ENCODE assay signal across 11 cellular contexts in the genomic region with DNA sequence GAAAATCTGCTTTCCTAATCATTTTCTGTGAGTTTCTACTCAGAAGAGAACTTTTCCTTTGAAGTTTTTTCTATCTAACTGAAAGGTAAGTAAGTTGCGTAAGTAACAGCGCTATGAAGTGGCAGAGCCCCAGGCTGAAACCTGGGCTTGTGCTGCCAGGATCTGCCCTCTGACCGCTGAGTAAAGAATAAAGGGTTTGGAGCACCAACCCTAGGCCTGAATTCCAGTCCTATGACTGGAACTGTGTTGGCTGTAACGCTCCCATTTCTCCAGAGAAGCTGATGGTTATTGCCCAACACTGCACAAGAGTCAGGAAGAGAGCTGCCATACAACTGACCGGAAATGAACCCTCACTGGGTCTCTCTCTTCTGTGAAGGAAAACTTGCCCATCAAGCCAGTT.
DNase-seq lines count a peak whose midpoint lies in the region; ATAC-seq, FAIRE-seq and TF ChIP-seq lines count a peak whose summit lies in the region.
"Had no signal": no experiment of that assay in that cellular context is flagged by ENCODE, and none has a peak within 500 bp of the region (broad histone marks: within the 10 kb centered on the region; RNA-seq: fewer than 3 reads in every experiment).

No MANE protein-coding gene starts in this region.

- no peaks in the 10 kb centered on the region for H3K36me3 ChIP-seq in mammary epithelial cell (ENCODE audit: insufficient read depth, low read length)
- no peaks in the 10 kb centered on the region for H3K36me3 ChIP-seq in HepG2 (replicated peaks in 1 of 2; ENCODE audit: control insufficient read depth in 1 of 2, insufficient read depth in 2 of 2, low read length in 2 of 2)
- H3K36me3 ChIP-seq: cardiac muscle cell had no signal

- H3K27me3 Mint-ChIP-seq in activated T-cell treated with anti-CD3 and anti-CD28 coated beads, Interleukin-2, amount 50 U/mL, for 24 hours: peaks cover 6% of the 10 kb centered on the region

- DNase-seq in left cardiac atrium: peak; percentile 27
- no peak for DNase-seq in cardiac septum (ENCODE audit: low spot score)
- peak; percentile 97 for DNase-seq in mammary epithelial cell
- peak; percentile 51 for DNase-seq in HepG2 (ENCODE audit: low spot score)
- DNase-seq in urothelium cell line (ENCODE audit: low spot score): peak; percentile 85
- no peak for DNase-seq in activated T-cell treated with anti-CD3 and anti-CD28 coated beads, Interleukin-2, amount 50 U/mL, for 24 hours
- DNase-seq in NCI-H146 treated with DMSO at 0.1 percent for 48 hours (lab: John Stamatoyannopoulos, UW; ENCODE audit: unreplicated experiment): no peak
- DNase-seq: NCI-H2029 treated with DMSO at 0.1 percent for 48 hours had no signal

- H2AFZ ChIP-seq in mammary epithelial cell (ENCODE audit: low read depth, low read length) (peak overlapping the region; percentile 61), HepG2 (ENCODE audit: low read length) (no peak overlapping the region)

- CTCF ChIA-PET in mammary epithelial cell (lab: Charles Lee; ENCODE audit: low non-redundant PET) (interaction anchor here (0.7 kb wide), 1 partner anchor 219 kb away, joined by 3 read pairs; no protein-coding TSS in a partner anchor), HepG2 (lab: Yijun Ruan, JAX; ENCODE audit: low intra/inter-chr PET ratio, low total read pairs) (no interaction called here)

- no peak for TF ChIP-seq POLR2A in HepG2 (IDR thresholded peaks at IDR 0.05; ENCODE audit: insufficient read depth in 1 of 2, low read depth in 2 of 2, low read length in 2 of 2)

- dilution Hi-C loops in mammary epithelial cell (cut with HindIII; ENCODE audit: low sequenced_read_pairs): no loop called here

- H3K9me3 ChIP-seq in mammary epithelial cell (replicated peaks; ENCODE audit: insufficient read depth, low read length): no peaks in the 10 kb centered on the region
- no peaks in the 10 kb centered on the region for H3K9me3 ChIP-seq in HepG2 (ENCODE audit: low read length)

- TF ChIP-seq CTCF in mammary epithelial cell (conservative IDR thresholded peaks at IDR 0.05 in 1 of 2, IDR thresholded peaks at IDR 0.05 in 1 of 2; ENCODE audit: extremely low read depth in 1 of 2, insufficient read depth in 1 of 2, low read depth in 1 of 2, low read length in 2 of 2): no peak
- no peak for TF ChIP-seq CTCF in HepG2 (CRISPR knock-in tag; IDR thresholded peaks at IDR 0.05)

- intact Hi-C loops in left cardiac atrium (cut with DNase I) (no loop called here), cardiac septum (cut with DNase I) (no loop called here), mammary epithelial cell (cut with micrococcal nuclease) (no loop called here), HepG2 (cut with micrococcal nuclease; ENCODE audit: unreplicated experiment) (no loop called here)

- H3K4me3 ChIP-seq in mammary epithelial cell (replicated peaks in 1 of 3; ENCODE audit: insufficient read depth in 1 of 3, low read depth in 2 of 3, low read length in 3 of 3) (no peak overlapping the region), HepG2 (replicated peaks in 1 of 3; ENCODE audit: insufficient read depth in 1 of 3, low read depth in 2 of 3, low read length in 3 of 3) (no peak overlapping the region)
- H3K4me3 ChIP-seq: cardiac muscle cell, GM12878 had no signal

- peak; percentile 95 to 97 for ATAC-seq in left cardiac atrium
- ATAC-seq in HepG2: peak; percentile 68
- no peak for ATAC-seq in HG02610 (IDR thresholded peaks at IDR 0.05; ENCODE audit: unreplicated experiment)
- ATAC-seq: GM12878 had no signal

- H3K9ac ChIP-seq in mammary epithelial cell (ENCODE audit: insufficient read depth, low read length) (peak overlapping the region; percentile 7), HepG2 (ENCODE audit: insufficient read depth, low read depth, low read length) (no peak overlapping the region)

- 0% methylated on average over 5 of the region's 5 CpGs for WGBS in mammary epithelial cell (ENCODE audit: low coverage, missing lambda C conversion rate)
- 2% methylated on average over 5 of the region's 5 CpGs for WGBS in HepG2 (ENCODE audit: low lambda C conversion rate)

- peak overlapping the region; percentile 38 for H3K4me2 ChIP-seq in mammary epithelial cell (ENCODE audit: insufficient read depth, low read depth, low read length)
- H3K4me2 ChIP-seq in HepG2 (ENCODE audit: low read depth, low read length): 0 out of 2 replicates have a peak overlapping the region, but pooled peaks have one; percentile 5

- H3K9me3 Mint-ChIP-seq in activated T-cell treated with anti-CD3 and anti-CD28 coated beads, Interleukin-2, amount 50 U/mL, for 24 hours: no peaks in the 10 kb centered on the region

- TF ChIP-seq EP300 in HepG2 (IDR thresholded peaks at IDR 0.05; ENCODE audit: low read depth in 2 of 2, low read length in 2 of 2) (no peak), HepG2 (CRISPR knock-in tag; IDR thresholded peaks at IDR 0.05; ENCODE audit: borderline replicate concordance) (no peak)

- H3K36me3 Mint-ChIP-seq in activated T-cell treated with anti-CD3 and anti-CD28 coated beads, Interleukin-2, amount 50 U/mL, for 24 hours (ENCODE audit: low read depth): no peaks in the 10 kb centered on the region

- H3K27me3 ChIP-seq in mammary epithelial cell (ENCODE audit: insufficient read depth, low read length) (no peaks in the 10 kb centered on the region), HepG2 (ENCODE audit: control insufficient read depth in 1 of 2, insufficient read depth in 2 of 2, low read length in 2 of 2) (no peaks in the 10 kb centered on the region)
- H3K27me3 ChIP-seq: cardiac muscle cell had no signal

- H3K4me1 ChIP-seq in mammary epithelial cell (ENCODE audit: insufficient read depth, low read length) (peaks cover 18% of the 10 kb centered on the region), HepG2 (ENCODE audit: insufficient read depth, low read length) (peaks cover 23% of the 10 kb centered on the region)

- FAIRE-seq in HepG2 (lab: Jason Lieb, UNC): no peak
- FAIRE-seq in urothelium cell line (lab: Jason Lieb, UNC): no peak
- FAIRE-seq: GM12878 had no signal

- no peaks in the 10 kb centered on the region for H4K20me1 ChIP-seq in mammary epithelial cell (ENCODE audit: insufficient read depth, low read length)
- H4K20me1 ChIP-seq in HepG2 (ENCODE audit: insufficient read depth, low read length): no peaks in the 10 kb centered on the region

- H3K79me2 ChIP-seq in mammary epithelial cell (ENCODE audit: insufficient read depth, low read length): no peaks in the 10 kb centered on the region
- no peaks in the 10 kb centered on the region for H3K79me2 ChIP-seq in HepG2 (ENCODE audit: insufficient read depth, low read length)

- no peaks in the 10 kb centered on the region for H3K4me1 Mint-ChIP-seq in activated T-cell treated with anti-CD3 and anti-CD28 coated beads, Interleukin-2, amount 50 U/mL, for 24 hours (ENCODE audit: low read depth)

- POLR2A ChIA-PET in HepG2 (lab: Yijun Ruan, JAX): no interaction called here

- no peak overlapping the region for H3K27ac Mint-ChIP-seq in activated T-cell treated with anti-CD3 and anti-CD28 coated beads, Interleukin-2, amount 50 U/mL, for 24 hours

- in situ Hi-C loops in mammary epithelial cell (cut with MboI; ENCODE audit: low sequenced_read_pairs in 2 of 2): no loop called here
- in situ Hi-C loops in HepG2 (cut with HindIII; ENCODE audit: extremely low pct_ligation_motif_present, low pct_unique_long_range_greater_than_20kb): no loop called here

- no peak for TF ChIP-seq RAD21 in HepG2 (CRISPR knock-in tag; IDR thresholded peaks at IDR 0.05)

- H3K27ac ChIP-seq in mammary epithelial cell (ENCODE audit: insufficient read depth, low read depth, low read length): peak overlapping the region; percentile 59
- H3K27ac ChIP-seq in HepG2 (ENCODE audit: extremely low read length, insufficient read depth, low read length): no peak overlapping the region
- H3K27ac ChIP-seq: cardiac muscle cell had no signal

- no peak overlapping the region for H3K4me3 Mint-ChIP-seq in activated T-cell treated with anti-CD3 and anti-CD28 coated beads, Interleukin-2, amount 50 U/mL, for 24 hours

- no TSS peak for BruUV-seq in mammary epithelial cell (replicated peaks; lab: Mats Ljungman, UMichigan)
- no TSS peak for BruUV-seq in HepG2 (replicated peaks; lab: Mats Ljungman, UMichigan)

TF ChIP-seq in HepG2, 621 proteins besides CTCF, POLR2A, EP300 and RAD21 (continues in another document):
- TF ChIP-seq GABPA (IDR thresholded peaks at IDR 0.05; ENCODE audit: low read depth, low read length) (peak; percentile 12; the same call in 1 of the 2 replicates), GABPA (CRISPR knock-in tag; IDR thresholded peaks at IDR 0.05; ENCODE audit: low read depth) (peak; percentile 58), KLF9 (CRISPR knock-in tag; IDR thresholded peaks at IDR 0.05; ENCODE audit: low read depth) (no peak), NR2F6 (IDR thresholded peaks at IDR 0.05) (0 out of 2 replicates have a peak, but pooled peaks have one; percentile 10), NR2F6 (CRISPR knock-in tag; IDR thresholded peaks at IDR 0.05) (no peak), SOX5 (CRISPR knock-in tag; IDR thresholded peaks at IDR 0.05; ENCODE audit: borderline replicate concordance) (0 out of 2 replicates have a peak, but pooled peaks have one; percentile 14), MAFF (IDR thresholded peaks at IDR 0.05; ENCODE audit: low read depth, low read length) (0 out of 2 replicates have a peak, but pooled peaks have one; percentile 6), FOSL2 (CRISPR knock-in tag; IDR thresholded peaks at IDR 0.05) (peak; percentile 84), CEBPB (IDR thresholded peaks at IDR 0.05; ENCODE audit: borderline replicate concordance, low read depth, low read length) (peak; percentile 79), CEBPG (CRISPR knock-in tag; IDR thresholded peaks at IDR 0.05) (peak; percentile 64)
- TF ChIP-seq, protein P1, sequence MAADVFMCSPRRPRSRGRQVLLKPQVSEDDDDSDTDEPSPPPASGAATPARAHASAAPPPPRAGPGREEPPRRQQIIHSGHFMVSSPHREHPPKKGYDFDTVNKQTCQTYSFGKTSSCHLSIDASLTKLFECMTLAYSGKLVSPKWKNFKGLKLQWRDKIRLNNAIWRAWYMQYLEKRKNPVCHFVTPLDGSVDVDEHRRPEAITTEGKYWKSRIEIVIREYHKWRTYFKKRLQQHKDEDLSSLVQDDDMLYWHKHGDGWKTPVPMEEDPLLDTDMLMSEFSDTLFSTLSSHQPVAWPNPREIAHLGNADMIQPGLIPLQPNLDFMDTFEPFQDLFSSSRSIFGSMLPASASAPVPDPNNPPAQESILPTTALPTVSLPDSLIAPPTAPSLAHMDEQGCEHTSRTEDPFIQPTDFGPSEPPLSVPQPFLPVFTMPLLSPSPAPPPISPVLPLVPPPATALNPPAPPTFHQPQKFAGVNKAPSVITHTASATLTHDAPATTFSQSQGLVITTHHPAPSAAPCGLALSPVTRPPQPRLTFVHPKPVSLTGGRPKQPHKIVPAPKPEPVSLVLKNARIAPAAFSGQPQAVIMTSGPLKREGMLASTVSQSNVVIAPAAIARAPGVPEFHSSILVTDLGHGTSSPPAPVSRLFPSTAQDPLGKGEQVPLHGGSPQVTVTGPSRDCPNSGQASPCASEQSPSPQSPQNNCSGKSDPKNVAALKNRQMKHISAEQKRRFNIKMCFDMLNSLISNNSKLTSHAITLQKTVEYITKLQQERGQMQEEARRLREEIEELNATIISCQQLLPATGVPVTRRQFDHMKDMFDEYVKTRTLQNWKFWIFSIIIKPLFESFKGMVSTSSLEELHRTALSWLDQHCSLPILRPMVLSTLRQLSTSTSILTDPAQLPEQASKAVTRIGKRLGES (CRISPR knock-in tag; IDR thresholded peaks at IDR 0.05; ENCODE audit: borderline replicate concordance): no peak

Comparison
In these comparisons a context has a peak if more than half of its experiments do, and no peak if none do; other contexts are left out.
1. DNase-seq: peak in left cardiac atrium (single experiment), mammary epithelial cell (single experiment), HepG2 (single experiment) and urothelium cell line (single experiment); none in cardiac septum (single experiment), activated T-cell treated with anti-CD3 and anti-CD28 coated beads, Interleukin-2, amount 50 U/mL, for 24 hours (single experiment) and NCI-H146 treated with DMSO at 0.1 percent for 48 hours (single experiment).